In the genomic region with DNA sequence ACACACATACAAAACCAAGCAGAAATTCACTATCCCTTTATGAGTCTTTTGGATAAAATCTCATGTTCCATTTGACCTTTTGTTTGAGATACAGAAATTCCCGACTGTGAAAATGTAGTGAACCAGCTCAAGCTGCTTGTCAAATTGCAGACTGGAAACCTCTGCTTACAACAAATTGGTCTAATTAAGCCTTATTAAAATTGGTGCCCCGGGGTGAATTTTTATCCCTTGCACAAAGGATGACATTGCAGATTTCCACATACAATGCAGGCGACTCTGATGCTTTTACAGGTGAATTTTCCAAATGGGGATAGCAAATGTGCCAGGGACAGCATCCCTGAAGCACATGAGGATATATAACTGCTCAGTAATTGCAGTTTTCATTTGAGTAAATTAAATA, we compare ENCODE assay signal across 2 cellular contexts.
TF ChIP-seq lines count a peak whose summit lies in the region.

No MANE protein-coding gene starts in this region.

TF ChIP-seq in IMR-90, 13 proteins besides CTCF, POLR2A, EP300 and RAD21 (continued from another document):
- TF ChIP-seq NFE2L2 (IDR thresholded peaks at IDR 0.05; ENCODE audit: low read depth, low read length) = peak; percentile 66
TF ChIP-seq in IMR-90: peak in this region for 1.

TF ChIP-seq in neural cell, 6 proteins besides CTCF, POLR2A, EP300 and RAD21 (continued from another document):
- TF ChIP-seq MXI1 (conservative IDR thresholded peaks at IDR 0.05; ENCODE audit: poor library complexity, severe bottlenecking) (no peak), POLR2AphosphoS5 (IDR thresholded peaks at IDR 0.05) (peak; percentile 55)
- TF ChIP-seq, protein P1, sequence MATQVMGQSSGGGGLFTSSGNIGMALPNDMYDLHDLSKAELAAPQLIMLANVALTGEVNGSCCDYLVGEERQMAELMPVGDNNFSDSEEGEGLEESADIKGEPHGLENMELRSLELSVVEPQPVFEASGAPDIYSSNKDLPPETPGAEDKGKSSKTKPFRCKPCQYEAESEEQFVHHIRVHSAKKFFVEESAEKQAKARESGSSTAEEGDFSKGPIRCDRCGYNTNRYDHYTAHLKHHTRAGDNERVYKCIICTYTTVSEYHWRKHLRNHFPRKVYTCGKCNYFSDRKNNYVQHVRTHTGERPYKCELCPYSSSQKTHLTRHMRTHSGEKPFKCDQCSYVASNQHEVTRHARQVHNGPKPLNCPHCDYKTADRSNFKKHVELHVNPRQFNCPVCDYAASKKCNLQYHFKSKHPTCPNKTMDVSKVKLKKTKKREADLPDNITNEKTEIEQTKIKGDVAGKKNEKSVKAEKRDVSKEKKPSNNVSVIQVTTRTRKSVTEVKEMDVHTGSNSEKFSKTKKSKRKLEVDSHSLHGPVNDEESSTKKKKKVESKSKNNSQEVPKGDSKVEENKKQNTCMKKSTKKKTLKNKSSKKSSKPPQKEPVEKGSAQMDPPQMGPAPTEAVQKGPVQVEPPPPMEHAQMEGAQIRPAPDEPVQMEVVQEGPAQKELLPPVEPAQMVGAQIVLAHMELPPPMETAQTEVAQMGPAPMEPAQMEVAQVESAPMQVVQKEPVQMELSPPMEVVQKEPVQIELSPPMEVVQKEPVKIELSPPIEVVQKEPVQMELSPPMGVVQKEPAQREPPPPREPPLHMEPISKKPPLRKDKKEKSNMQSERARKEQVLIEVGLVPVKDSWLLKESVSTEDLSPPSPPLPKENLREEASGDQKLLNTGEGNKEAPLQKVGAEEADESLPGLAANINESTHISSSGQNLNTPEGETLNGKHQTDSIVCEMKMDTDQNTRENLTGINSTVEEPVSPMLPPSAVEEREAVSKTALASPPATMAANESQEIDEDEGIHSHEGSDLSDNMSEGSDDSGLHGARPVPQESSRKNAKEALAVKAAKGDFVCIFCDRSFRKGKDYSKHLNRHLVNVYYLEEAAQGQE (IDR thresholded peaks at IDR 0.05; ENCODE audit: borderline replicate concordance) = no peak
